Comparison of ENCODE assay signal across 1 cellular context in genomic region chr9:35903049-35903448, GRCh38.
TF ChIP-seq lines count a peak whose summit lies in the region.

No MANE protein-coding gene starts in this region.

TF ChIP-seq in K562, 482 proteins besides CTCF, POLR2A, EP300 and RAD21 (continued from another document):
- TF ChIP-seq HMGXB4 (CRISPR knock-in tag; IDR thresholded peaks at IDR 0.05) (no peak), PBX2 (CRISPR knock-in tag; IDR thresholded peaks at IDR 0.05; ENCODE audit: low read depth) (no peak), PBX2 (tag; conservative IDR thresholded peaks at IDR 0.05; ENCODE audit: low read depth) (peak; percentile 63; the same call in 1 of the 2 replicates), MEIS2 (IDR thresholded peaks at IDR 0.05; ENCODE audit: partially characterized antibody) (peak; percentile 68), ZNF639 (CRISPR knock-in tag; conservative IDR thresholded peaks at IDR 0.05 in 1 of 2, IDR thresholded peaks at IDR 0.05 in 1 of 2) (no peak), DEAF1 (CRISPR knock-in tag; IDR thresholded peaks at IDR 0.05) (0 out of 2 replicates have a peak, but pooled peaks have one; percentile 34), SMC3 (conservative IDR thresholded peaks at IDR 0.05; ENCODE audit: insufficient read depth, low read depth, low read length) (peak; percentile 40; the same call in 1 of the 2 replicates), RFX1 (IDR thresholded peaks at IDR 0.05) (peak; percentile 55)
